Comparison of ENCODE assay signal across 13 cellular contexts in genomic region chr22:30178180-30179126, GRCh38.
DNase-seq lines count a peak whose midpoint lies in the region; ATAC-seq lines count a peak whose summit lies in the region.
"Had no signal": no experiment of that assay in that cellular context is flagged by ENCODE, and none has a peak within 500 bp of the region (broad histone marks: within the 10 kb centered on the region; RNA-seq: fewer than 3 reads in every experiment).

No MANE protein-coding gene starts in this region.

- H3K4me2 ChIP-seq in mesenchymal stem cell (ENCODE audit: low read length, poor library complexity, severe bottlenecking): no peak overlapping the region

- peak overlapping the region; percentile 41 for H3K27ac ChIP-seq in mesenchymal stem cell (ENCODE audit: low read length, poor library complexity, severe bottlenecking)

- no peak overlapping the region for H4K91ac ChIP-seq in mesenchymal stem cell (ENCODE audit: low read length)

- no peak overlapping the region for H2BK15ac ChIP-seq in mesenchymal stem cell (ENCODE audit: low read depth, poor library complexity, severe bottlenecking)

- H3K23ac ChIP-seq in mesenchymal stem cell (ENCODE audit: low read length in 2 of 2): no peak overlapping the region

- H3K36me3 ChIP-seq in mesenchymal stem cell (ENCODE audit: control insufficient read depth in 1 of 2, insufficient read depth in 2 of 2, low read depth in 1 of 2, low read length in 2 of 2): no peaks in the 10 kb centered on the region

- H3K27me3 ChIP-seq in mesenchymal stem cell (ENCODE audit: control insufficient read depth in 1 of 2, insufficient read depth in 1 of 2, low read length in 2 of 2): no peaks in the 10 kb centered on the region

- H2AK5ac ChIP-seq in mesenchymal stem cell (ENCODE audit: low read length, severe bottlenecking): no peak overlapping the region

- H2BK120ac ChIP-seq in mesenchymal stem cell (ENCODE audit: low read depth, low read length): no peak overlapping the region

- H3K4me1 Mint-ChIP-seq in activated T-cell treated with anti-CD3 and anti-CD28 coated beads, Interleukin-2, amount 50 U/mL, for 24 hours (ENCODE audit: low read depth): peaks cover 74% of the 10 kb centered on the region
- H3K4me1 Mint-ChIP-seq: central memory CD8-positive, alpha-beta T cell had no signal

- no peak overlapping the region for H3K18ac ChIP-seq in mesenchymal stem cell (ENCODE audit: low read depth in 1 of 2, low read length in 2 of 2)

- no peaks in the 10 kb centered on the region for H3K27me3 Mint-ChIP-seq in activated T-cell treated with anti-CD3 and anti-CD28 coated beads, Interleukin-2, amount 50 U/mL, for 24 hours
- H3K27me3 Mint-ChIP-seq: central memory CD8-positive, alpha-beta T cell had no signal

- H2AFZ ChIP-seq in mesenchymal stem cell (ENCODE audit: low read depth, low read length): no peak overlapping the region

- H3K4me1 ChIP-seq in mesenchymal stem cell (ENCODE audit: control insufficient read depth, insufficient read depth, low read depth, low read length): peaks cover 4% of the 10 kb centered on the region

- no peak overlapping the region for H3K9ac ChIP-seq in mesenchymal stem cell (ENCODE audit: low read length)

- peak; percentile 69 for DNase-seq in activated CD8-positive, alpha-beta memory T cell treated with anti-CD3 and anti-CD28 coated beads for 24 hours
- DNase-seq in activated CD8-positive, alpha-beta memory T cell treated with anti-CD3 and anti-CD28 coated beads, Interleukin-2, amount 50 U/mL, for 4 hours: no peak
- DNase-seq in activated T-cell treated with anti-CD3 and anti-CD28 coated beads, Interleukin-2, amount 50 U/mL, for 24 hours: peak; percentile 53
- DNase-seq in mesenchymal stem cell (no peak), NOMO-1 (lab: John Stamatoyannopoulos, UW; ENCODE audit: unreplicated experiment in 2 of 2) (no peak), LoVo (ENCODE audit: low spot score) (no peak)
- peak; percentile 52 for DNase-seq in stimulated activated naive CD8-positive, alpha-beta T cell treated with anti-CD3 and anti-CD28 coated beads, Interleukin-15, Interleukin-2, amounts not matched to agents 100 U/mL and 50 U/mL, for 24 hours
- DNase-seq: NCI-H748 treated with DMSO at 0.1 percent for 48 hours, T-helper 9 cell had no signal

- H2BK12ac ChIP-seq in mesenchymal stem cell (ENCODE audit: low read length in 2 of 2): no peak overlapping the region

- no peak overlapping the region for H3K4me3 ChIP-seq in mesenchymal stem cell (ENCODE audit: insufficient read depth in 1 of 2, low read depth in 1 of 2, low read length in 2 of 2)

- no peak overlapping the region for H2BK5ac ChIP-seq in mesenchymal stem cell (ENCODE audit: low read depth, low read length, poor library complexity, severe bottlenecking)

- 100% methylated on average over 1 of the region's 3 CpGs for WGBS in mesenchymal stem cell

- H3K27ac Mint-ChIP-seq in activated T-cell treated with anti-CD3 and anti-CD28 coated beads, Interleukin-2, amount 50 U/mL, for 24 hours: peak overlapping the region; percentile 97
- H3K27ac Mint-ChIP-seq: mesothelial cell of epicardium had no signal

- H4K8ac ChIP-seq in mesenchymal stem cell (ENCODE audit: low read length): no peak overlapping the region

- H3K9me3 Mint-ChIP-seq in activated T-cell treated with anti-CD3 and anti-CD28 coated beads, Interleukin-2, amount 50 U/mL, for 24 hours: no peaks in the 10 kb centered on the region
- H3K9me3 Mint-ChIP-seq: central memory CD8-positive, alpha-beta T cell; mesothelial cell of epicardium had no signal

- H3K4me3 Mint-ChIP-seq in activated T-cell treated with anti-CD3 and anti-CD28 coated beads, Interleukin-2, amount 50 U/mL, for 24 hours: peak overlapping the region; percentile 47
- H3K4me3 Mint-ChIP-seq: central memory CD8-positive, alpha-beta T cell; mesothelial cell of epicardium had no signal

- H3K79me1 ChIP-seq in mesenchymal stem cell (replicated peaks; ENCODE audit: low read length, poor library complexity, severe bottlenecking): no peaks in the 10 kb centered on the region

- H3K36me3 Mint-ChIP-seq in activated T-cell treated with anti-CD3 and anti-CD28 coated beads, Interleukin-2, amount 50 U/mL, for 24 hours (ENCODE audit: low read depth): no peaks in the 10 kb centered on the region
- H3K36me3 Mint-ChIP-seq: mesothelial cell of epicardium had no signal

- H3K4ac ChIP-seq in mesenchymal stem cell (ENCODE audit: low read depth in 1 of 2, low read length in 2 of 2): no peak overlapping the region

- ATAC-seq in stimulated activated naive CD8-positive, alpha-beta T cell treated with anti-CD3 and anti-CD28 coated beads, Interleukin-15, Interleukin-2, amounts not matched to agents 100 U/mL and 50 U/mL, for 24 hours: peak; percentile 88
- no peak for ATAC-seq in esophagus mucosa
- ATAC-seq: HepG2 had no signal

- H3K9me3 ChIP-seq in mesenchymal stem cell (ENCODE audit: control insufficient read depth, low read length): no peaks in the 10 kb centered on the region

- H3K14ac ChIP-seq in mesenchymal stem cell (ENCODE audit: low read length in 2 of 2): no peak overlapping the region

Comparison
In these comparisons a context has a peak if more than half of its experiments do, and no peak if none do; other contexts are left out.
1. DNase-seq: peak in activated CD8-positive, alpha-beta memory T cell treated with anti-CD3 and anti-CD28 coated beads for 24 hours (single experiment), activated T-cell treated with anti-CD3 and anti-CD28 coated beads, Interleukin-2, amount 50 U/mL, for 24 hours (single experiment) and stimulated activated naive CD8-positive, alpha-beta T cell treated with anti-CD3 and anti-CD28 coated beads, Interleukin-15, Interleukin-2, amounts not matched to agents 100 U/mL and 50 U/mL, for 24 hours (single experiment); none in activated CD8-positive, alpha-beta memory T cell treated with anti-CD3 and anti-CD28 coated beads, Interleukin-2, amount 50 U/mL, for 4 hours (single experiment), mesenchymal stem cell (single experiment), NOMO-1 (0 of 2) and LoVo (single experiment).